In the genomic region with DNA sequence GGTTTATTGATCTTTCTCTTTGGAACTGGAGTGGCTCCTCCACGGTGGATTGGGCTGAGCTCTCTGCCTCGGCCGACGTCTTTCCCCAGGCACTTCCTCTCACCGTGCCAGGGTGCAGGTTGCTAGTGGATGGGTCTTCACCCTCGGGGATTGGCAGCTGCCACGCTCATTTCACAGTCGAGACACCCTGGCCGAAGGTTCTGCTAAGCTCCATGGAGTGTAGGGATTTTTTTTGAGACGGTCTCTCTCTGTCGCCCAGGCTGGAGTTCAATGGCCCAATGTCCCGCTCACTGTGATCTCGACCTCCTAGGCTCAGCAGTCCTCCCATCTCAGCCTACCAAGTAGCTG, we compare ENCODE assay signal across 8 cellular contexts.
DNase-seq lines count a peak whose midpoint lies in the region; ATAC-seq and TF ChIP-seq lines count a peak whose summit lies in the region.

No MANE protein-coding gene starts in this region.

- no peaks in the 10 kb centered on the region for H3K27me3 ChIP-seq in adipocyte (replicated peaks; ENCODE audit: control insufficient read depth, insufficient read depth, low read length)
- no peaks in the 10 kb centered on the region for H3K27me3 ChIP-seq in muscle layer of colon (ENCODE audit: control insufficient read depth in 1 of 2, insufficient read depth in 2 of 2, low read length in 2 of 2)
- H3K27me3 ChIP-seq in tibial nerve, result no peaks in the 10 kb centered on the region

- peak overlapping the region; percentile 73 for H3K4me3 Mint-ChIP-seq in activated T-cell treated with anti-CD3 and anti-CD28 coated beads, Interleukin-2, amount 50 U/mL, for 4 hours

- H3K9me3 ChIP-seq in adipocyte (ENCODE audit: control insufficient read depth, low read length), result no peaks in the 10 kb centered on the region
- no peaks in the 10 kb centered on the region for H3K9me3 ChIP-seq in muscle layer of colon (ENCODE audit: low read length)
- no peaks in the 10 kb centered on the region for H3K9me3 ChIP-seq in tibial nerve

- H3K4me3 ChIP-seq in adipocyte (ENCODE audit: low read length) (peak overlapping the region; percentile 32), muscle layer of colon (ENCODE audit: low read depth in 1 of 2, low read length in 2 of 2) (no peak overlapping the region), tibial nerve (no peak overlapping the region)

- no peaks in the 10 kb centered on the region for H3K27me3 Mint-ChIP-seq in activated T-cell treated with anti-CD3 and anti-CD28 coated beads, Interleukin-2, amount 50 U/mL, for 4 hours (ENCODE audit: low read depth)

- peak; percentile 7 to 8 for ATAC-seq in activated T-cell treated with anti-CD3 and anti-CD28 coated beads, Interleukin-2, amount 50 U/mL, for 4 hours
- no peak for ATAC-seq in GM19351 (IDR thresholded peaks at IDR 0.05; ENCODE audit: unreplicated experiment)

- whole genome bisulfite sequencing in tibial nerve, 2 donors, result 65 to 71% methylated on average over 13 of the region's 13 CpGs

- no peak for TF ChIP-seq CTCF in tibial nerve (IDR thresholded peaks at IDR 0.05)

- DNase-seq in activated T-cell treated with anti-CD3 and anti-CD28 coated beads, Interleukin-2, amount 50 U/mL, for 4 hours, result no peak
- DNase-seq in activated T-cell treated with anti-CD3 and anti-CD28 coated beads, Interleukin-2, amount 50 U/mL, for 1 hour, result no peak
- DNase-seq in adipocyte (ENCODE audit: low read depth), result no peak
- DNase-seq in tibial nerve (ENCODE audit: low spot score in 2 of 2), result no peak
- DNase-seq in NCI-H1417 (lab: John Stamatoyannopoulos, UW), result no peak
- no peak for DNase-seq in dermis blood vessel endothelial cell

- H3K36me3 ChIP-seq in adipocyte (ENCODE audit: control insufficient read depth, insufficient read depth, low read length, severe bottlenecking) (peaks cover 13% of the 10 kb centered on the region), muscle layer of colon (ENCODE audit: insufficient read depth, low read length) (no peaks in the 10 kb centered on the region), tibial nerve (peaks cover 0 to 8% (median 0%) of the 10 kb centered on the region in 3 donors)

- no peaks in the 10 kb centered on the region for H3K9me3 Mint-ChIP-seq in activated T-cell treated with anti-CD3 and anti-CD28 coated beads, Interleukin-2, amount 50 U/mL, for 4 hours

- H3K27ac ChIP-seq in muscle layer of colon (ENCODE audit: low read depth, low read length), result peak overlapping the region; percentile 96
- H3K27ac ChIP-seq in tibial nerve, result peak overlapping the region in 3 of 4 donors; percentile 74 to 97 (median 94)

- TF ChIP-seq EP300 in tibial nerve (IDR thresholded peaks at IDR 0.05), result no peak

- H3K36me3 Mint-ChIP-seq in activated T-cell treated with anti-CD3 and anti-CD28 coated beads, Interleukin-2, amount 50 U/mL, for 4 hours (ENCODE audit: insufficient read depth), result no peaks in the 10 kb centered on the region

- peaks cover 60% of the 10 kb centered on the region for H3K4me1 Mint-ChIP-seq in activated T-cell treated with anti-CD3 and anti-CD28 coated beads, Interleukin-2, amount 50 U/mL, for 4 hours (ENCODE audit: low read depth)

- TF ChIP-seq POLR2A in tibial nerve (IDR thresholded peaks at IDR 0.05), result no peak

- H3K9ac ChIP-seq in adipocyte (ENCODE audit: low read length) (peak overlapping the region; percentile 39), muscle layer of colon (ENCODE audit: low read length) (peak overlapping the region; percentile 65)

- peaks cover 63% of the 10 kb centered on the region for H3K4me1 ChIP-seq in adipocyte (ENCODE audit: control insufficient read depth, insufficient read depth, low read length)
- H3K4me1 ChIP-seq in muscle layer of colon (ENCODE audit: insufficient read depth, low read length), result peaks cover 94% of the 10 kb centered on the region
- H3K4me1 ChIP-seq in tibial nerve, result peaks cover 0 to 84% (median 65%) of the 10 kb centered on the region in 4 donors
